In the genomic region with DNA sequence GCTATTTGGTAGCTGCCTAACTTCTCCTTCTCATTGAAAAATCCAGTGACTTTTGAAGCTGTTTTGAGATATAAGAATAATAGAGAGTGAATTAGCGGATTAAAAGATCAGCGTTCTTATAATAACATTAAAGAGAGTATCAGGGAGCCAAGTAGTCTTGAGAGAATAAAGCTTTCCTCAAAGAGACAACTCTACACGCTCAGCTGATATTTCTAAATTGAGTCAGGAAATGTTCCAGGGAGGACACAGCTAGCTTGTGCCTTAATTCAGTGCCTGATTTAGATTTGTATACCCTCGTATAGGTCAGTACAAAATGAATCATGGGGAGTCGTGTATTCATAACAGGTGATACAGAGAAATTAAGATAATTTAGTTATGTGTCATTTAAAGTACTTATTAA, we compare ENCODE assay signal across 19 cellular contexts.
DNase-seq lines count a peak whose midpoint lies in the region; TF ChIP-seq lines count a peak whose summit lies in the region.
"Had no signal": no experiment of that assay in that cellular context is flagged by ENCODE, and none has a peak within 500 bp of the region (broad histone marks: within the 10 kb centered on the region; RNA-seq: fewer than 3 reads in every experiment).

No MANE protein-coding gene starts in this region.

- TF ChIP-seq CTCF in Caco-2 (IDR thresholded peaks at IDR 0.05; ENCODE audit: insufficient read depth in 1 of 2, low read depth in 1 of 2, low read length in 1 of 2, severe bottlenecking in 1 of 2, unreplicated experiment in 1 of 2), result no peak
- TF ChIP-seq CTCF in nephron progenitor cell (IDR thresholded peaks at IDR 0.05), result no peak
- TF ChIP-seq CTCF in A673 (conservative IDR thresholded peaks at IDR 0.05; ENCODE audit: low read depth, low read length), result no peak

- H3K27me3 Mint-ChIP-seq in Caco-2 (ENCODE audit: insufficient read depth, unreplicated experiment) (no peaks in the 10 kb centered on the region), nephron progenitor cell (ENCODE audit: low read depth, poor library complexity) (peaks cover 13% of the 10 kb centered on the region)

- peak overlapping the region in 4 of 11 experiments; percentile 5 to 70 (median 51); a peak in 5 of 22 replicates for H3K27ac ChIP-seq in BLaER1 treated with 17β-estradiol and CSF1 and Interleukin-3, amounts not matched to agents 10 nM and 100 nM
- H3K27ac ChIP-seq in angular gyrus (ENCODE audit: low read depth, low read length) (peak overlapping the region; percentile 99), layer of hippocampus (ENCODE audit: low read depth, low read length) (peak overlapping the region; percentile 99), rectal smooth muscle tissue (ENCODE audit: low read depth, low read length) (peak overlapping the region; percentile 22), A673 (ENCODE audit: low read depth, low read length, poor library complexity, severe bottlenecking) (no peak overlapping the region)
- H3K27ac ChIP-seq: foreskin keratinocyte, tibial artery had no signal

- CTCF ChIA-PET in Caco-2 (lab: Charles Lee), result no interaction called here
- CTCF ChIA-PET in A673 (lab: Charles Lee), result no interaction called here

- DNase-seq in Caco-2 (no peak), nephron progenitor cell (no peak), A673 (ENCODE audit: low spot score) (no peak), NCI-H1048 (lab: John Stamatoyannopoulos, UW) (no peak)
- DNase-seq: activated CD4-positive, alpha-beta T cell treated with anti-CD3 and anti-CD28 coated beads for 4 hours; activated CD8-positive, alpha-beta memory T cell treated with anti-CD3 and anti-CD28 coated beads, Interleukin-2, amount 50 U/mL, for 48 hours; activated gamma-delta T cell treated with Interleukin-2 at 50 U/mL for 16 hours; amniotic stem cell; CD8-positive, alpha-beta T cell; foreskin keratinocyte; NCI-H2227 treated with DMSO at 0.1 percent for 48 hours; NK-92 treated with Interleukin-12 subunit alpha and Interleukin-12 subunit beta, amount 100 ng/mL, for 24 hours had no signal

- H3K4me3 Mint-ChIP-seq in Caco-2 (ENCODE audit: unreplicated experiment) (no peak overlapping the region), nephron progenitor cell (no peak overlapping the region)
- H3K4me3 Mint-ChIP-seq: CD8-positive, alpha-beta T cell; GM23338; stimulated activated memory B cell treated with anti-CD40 and anti-IgM and Interleukin-4, amounts not matched to agents 10 μg/mL and 1 μg/mL and 100 μg/mL, for 72 hours had no signal

- H3K4me3 ChIP-seq in BLaER1 treated with 17β-estradiol and CSF1 and Interleukin-3, amounts not matched to agents 10 nM and 100 nM, result no peak overlapping the region
- H3K4me3 ChIP-seq in rectal smooth muscle tissue (ENCODE audit: low read length), result no peak overlapping the region
- H3K4me3 ChIP-seq in Caco-2 (ENCODE audit: low read depth, low read length), result no peak overlapping the region
- H3K4me3 ChIP-seq in A673 (ENCODE audit: low read depth, low read length, poor library complexity, severe bottlenecking), result no peak overlapping the region
- H3K4me3 ChIP-seq: GM23338, tibial artery had no signal

- no peaks in the 10 kb centered on the region for H3K36me3 ChIP-seq in BLaER1 treated with 17β-estradiol and CSF1 and Interleukin-3, amounts not matched to agents 10 nM and 100 nM
- H3K36me3 ChIP-seq in rectal smooth muscle tissue (ENCODE audit: control insufficient read depth, insufficient read depth, low read length), result no peaks in the 10 kb centered on the region
- no peaks in the 10 kb centered on the region for H3K36me3 ChIP-seq in Caco-2 (ENCODE audit: control insufficient read depth, insufficient read depth, low read length)
- no peaks in the 10 kb centered on the region for H3K36me3 ChIP-seq in A673 (ENCODE audit: insufficient read depth, low read length, poor library complexity, severe bottlenecking)
- H3K36me3 ChIP-seq: tibial artery had no signal

- peak overlapping the region in 4 of 11 experiments; percentile 5 to 69 (median 33); a peak in 3 of 22 replicates for H3K9ac ChIP-seq in BLaER1 treated with 17β-estradiol and CSF1 and Interleukin-3, amounts not matched to agents 10 nM and 100 nM
- H3K9ac ChIP-seq in rectal smooth muscle tissue (ENCODE audit: low read length), result no peak overlapping the region

- H3K27ac Mint-ChIP-seq in Caco-2 (ENCODE audit: unreplicated experiment), result no peak overlapping the region
- no peak overlapping the region for H3K27ac Mint-ChIP-seq in nephron progenitor cell
- H3K27ac Mint-ChIP-seq: CD8-positive, alpha-beta T cell; GM23338; stimulated activated memory B cell treated with anti-CD40 and anti-IgM and Interleukin-4, amounts not matched to agents 10 μg/mL and 1 μg/mL and 100 μg/mL, for 72 hours had no signal

- H3K9me3 Mint-ChIP-seq in Caco-2 (ENCODE audit: unreplicated experiment), result no peaks in the 10 kb centered on the region
- no peaks in the 10 kb centered on the region for H3K9me3 Mint-ChIP-seq in nephron progenitor cell
- H3K9me3 Mint-ChIP-seq: CD8-positive, alpha-beta T cell; GM23338; stimulated activated memory B cell treated with anti-CD40 and anti-IgM and Interleukin-4, amounts not matched to agents 10 μg/mL and 1 μg/mL and 100 μg/mL, for 72 hours had no signal

- intact Hi-C loops in Caco-2 (cut with micrococcal nuclease; ENCODE audit: unreplicated experiment) (no loop called here), A673 (cut with micrococcal nuclease; ENCODE audit: unreplicated experiment) (no loop called here)

- BruUV-seq in Caco-2 (replicated peaks; lab: Mats Ljungman, UMichigan) (no TSS peak), A673 (replicated peaks; lab: Mats Ljungman, UMichigan) (no TSS peak)

- H3K4me2 ChIP-seq in BLaER1 treated with 17β-estradiol and CSF1 and Interleukin-3, amounts not matched to agents 10 nM and 100 nM, result peak overlapping the region in 10 of 11 experiments; percentile 7 to 76 (median 60); a peak in 18 of 22 replicates
- H3K4me2 ChIP-seq: GM23338 had no signal

- no peaks in the 10 kb centered on the region for H3K9me3 ChIP-seq in BLaER1 treated with 17β-estradiol and CSF1 and Interleukin-3, amounts not matched to agents 10 nM and 100 nM (replicated peaks in 1 of 11)
- H3K9me3 ChIP-seq in Caco-2 (no peaks in the 10 kb centered on the region), A673 (ENCODE audit: low read depth, low read length, poor library complexity, severe bottlenecking) (no peaks in the 10 kb centered on the region)
- H3K9me3 ChIP-seq: tibial artery had no signal

- H3K4me1 Mint-ChIP-seq in Caco-2 (ENCODE audit: low read depth, unreplicated experiment) (no peaks in the 10 kb centered on the region), nephron progenitor cell (peaks cover 70% of the 10 kb centered on the region)
- H3K4me1 Mint-ChIP-seq: stimulated activated memory B cell treated with anti-CD40 and anti-IgM and Interleukin-4, amounts not matched to agents 10 μg/mL and 1 μg/mL and 100 μg/mL, for 72 hours had no signal

- H3K27me3 ChIP-seq in BLaER1 treated with 17β-estradiol and CSF1 and Interleukin-3, amounts not matched to agents 10 nM and 100 nM, result no peaks in the 10 kb centered on the region
- no peaks in the 10 kb centered on the region for H3K27me3 ChIP-seq in layer of hippocampus (ENCODE audit: control insufficient read depth, insufficient read depth, low read length)
- H3K27me3 ChIP-seq in rectal smooth muscle tissue (ENCODE audit: control insufficient read depth, insufficient read depth, low read length), result no peaks in the 10 kb centered on the region
- no peaks in the 10 kb centered on the region for H3K27me3 ChIP-seq in Caco-2 (replicated peaks; ENCODE audit: control insufficient read depth, insufficient read depth, low read length)
- no peaks in the 10 kb centered on the region for H3K27me3 ChIP-seq in A673 (replicated peaks; ENCODE audit: insufficient read depth, low read depth, low read length, poor library complexity)
- H3K27me3 ChIP-seq: foreskin keratinocyte, tibial artery had no signal

- peaks cover 28 to 50% (median 35%) of the 10 kb centered on the region in 10 experiments for H3K4me1 ChIP-seq in BLaER1 treated with 17β-estradiol and CSF1 and Interleukin-3, amounts not matched to agents 10 nM and 100 nM
- H3K4me1 ChIP-seq in rectal smooth muscle tissue (ENCODE audit: control insufficient read depth, insufficient read depth, low read length) (no peaks in the 10 kb centered on the region), Caco-2 (no peaks in the 10 kb centered on the region), A673 (ENCODE audit: insufficient read depth, low read length, poor library complexity, severe bottlenecking) (no peaks in the 10 kb centered on the region)
- H3K4me1 ChIP-seq: foreskin keratinocyte had no signal

- no peaks in the 10 kb centered on the region for H3K36me3 Mint-ChIP-seq in Caco-2 (ENCODE audit: insufficient read depth, unreplicated experiment)
- no peaks in the 10 kb centered on the region for H3K36me3 Mint-ChIP-seq in nephron progenitor cell (ENCODE audit: low read depth)
- H3K36me3 Mint-ChIP-seq: CD8-positive, alpha-beta T cell; stimulated activated memory B cell treated with anti-CD40 and anti-IgM and Interleukin-4, amounts not matched to agents 10 μg/mL and 1 μg/mL and 100 μg/mL, for 72 hours had no signal

- H4K20me1 ChIP-seq in BLaER1 treated with 17β-estradiol and CSF1 and Interleukin-3, amounts not matched to agents 10 nM and 100 nM, result no peaks in the 10 kb centered on the region

- POLR2A ChIA-PET in Caco-2 (lab: Charles Lee) (no interaction called here), A673 (lab: Charles Lee; ENCODE audit: low non-redundant PET) (no interaction called here)
